Comparison of ENCODE assay signal across 22 cellular contexts in genomic region chr15:74775894-74776293, GRCh38. TPM values are rescaled to one million over a fixed set of nuclear protein-coding genes. Genes with fewer than 3 reads are reported as not detected.
DNase-seq lines count a peak whose midpoint lies in the region; ATAC-seq, FAIRE-seq and TF ChIP-seq lines count a peak whose summit lies in the region.
"Had no signal": no experiment of that assay in that cellular context is flagged by ENCODE, and none has a peak within 500 bp of the region (broad histone marks: within the 10 kb centered on the region; RNA-seq: fewer than 3 reads in every experiment).

No MANE protein-coding gene starts in this region.

- TF ChIP-seq EP300 in GM12878 (IDR thresholded peaks at IDR 0.05; ENCODE audit: borderline replicate concordance in 1 of 2, control insufficient read depth in 1 of 2, low read depth in 2 of 2, low read length in 2 of 2), result no peak

- RAD21 ChIA-PET in GM12878 (lab: Charles Lee; ENCODE audit: unreplicated experiment), result interaction anchor here (1.6 to 25.2 kb wide), 3 partner anchors 14 to 391 kb away, joined by 4 to 1186 read pairs (median 10); partner anchors contain the start of gene CSK

- H3K36me3 ChIP-seq in OCI-LY1 (ENCODE audit: insufficient read depth, low read length), result no peaks in the 10 kb centered on the region
- no peaks in the 10 kb centered on the region for H3K36me3 ChIP-seq in GM12878 (ENCODE audit: control insufficient read depth in 2 of 2, insufficient read depth in 2 of 2, low read length in 1 of 2)
- no peaks in the 10 kb centered on the region for H3K36me3 ChIP-seq in spleen
- H3K36me3 ChIP-seq: breast epithelium, MG63 had no signal

- H3K36me3 Mint-ChIP-seq in activated naive CD4-positive, alpha-beta T cell treated with anti-CD3 and anti-CD28 coated beads for 36 hours (ENCODE audit: low read depth), result peaks cover 9% of the 10 kb centered on the region
- H3K36me3 Mint-ChIP-seq: mesothelial cell of epicardium had no signal

- H4K20me1 ChIP-seq in OCI-LY1 (ENCODE audit: insufficient read depth, low read length) (no peaks in the 10 kb centered on the region), GM12878 (ENCODE audit: control insufficient read depth, insufficient read depth) (no peaks in the 10 kb centered on the region)

- intact Hi-C loops in activated naive CD4-positive, alpha-beta T cell treated with anti-CD3 and anti-CD28 coated beads for 36 hours (cut with micrococcal nuclease), result loop anchor here (2.0 kb wide), 2 partner anchors 163 to 393 kb away; partner anchors contain the start of gene COX5A
- intact Hi-C loops in GM12878 (cut with micrococcal nuclease; ENCODE audit: unreplicated experiment), result no loop called here
- intact Hi-C loops in spleen (cut with DNase I; ENCODE audit: low total_unique reads), result loop anchor here (10.0 kb wide), 1 partner anchor 429 kb away; the partner anchor contains the start of gene C15orf39

- CTCF ChIA-PET in activated naive CD4-positive, alpha-beta T cell treated with anti-CD3 and anti-CD28 coated beads for 36 hours (lab: Charles Lee), result interaction anchor here (1.3 to 26.8 kb wide), 2 partner anchors 13 to 16 kb away, joined by 3 to 1193 read pairs; partner anchors contain the start of gene CSK
- CTCF ChIA-PET in GM12878 (lab: Yijun Ruan, JAX), result interaction anchor here (1.0 to 19.1 kb wide), 4 partner anchors 14 to 141 kb away, joined by 3 to 1288 read pairs (median 8); partner anchors contain the start of genes CSK and ULK3

- no peaks in the 10 kb centered on the region for H3K27me3 Mint-ChIP-seq in activated naive CD4-positive, alpha-beta T cell treated with anti-CD3 and anti-CD28 coated beads for 36 hours (ENCODE audit: low read depth)

- H3F3A ChIP-seq in OCI-LY1 (ENCODE audit: insufficient read depth, low read length), result peaks cover 18% of the 10 kb centered on the region

- no peak for TF ChIP-seq POLR2A in GM12878 (IDR thresholded peaks at IDR 0.05; ENCODE audit: low read depth, low read length)
- no peak for TF ChIP-seq POLR2A in spleen (IDR thresholded peaks at IDR 0.05)

- H2AFZ ChIP-seq in OCI-LY1 (ENCODE audit: low read length) (no peak overlapping the region), GM12878 (ENCODE audit: control insufficient read depth, low read depth, low read length) (no peak overlapping the region)
- H2AFZ ChIP-seq: hepatocyte had no signal

- no peak for FAIRE-seq in GM12878 (lab: Jason Lieb, UNC)
- FAIRE-seq: H54 had no signal

- H3K27me3 ChIP-seq in OCI-LY1 (ENCODE audit: insufficient read depth, low read length) (no peaks in the 10 kb centered on the region), GM12878 (replicated peaks in 1 of 2; ENCODE audit: control insufficient read depth in 2 of 2, insufficient read depth in 2 of 2, low read length in 1 of 2) (no peaks in the 10 kb centered on the region), spleen (replicated peaks in 1 of 7) (no peaks in the 10 kb centered on the region)
- H3K27me3 ChIP-seq: breast epithelium, hepatocyte, MG63, testis had no signal

- in situ Hi-C loops in GM12878 (cut with MboI), result no loop called here

- DNase-seq in activated naive CD4-positive, alpha-beta T cell treated with anti-CD3 and anti-CD28 coated beads for 36 hours, result no peak
- DNase-seq in activated naive CD4-positive, alpha-beta T cell (lab: John Stamatoyannopoulos, UW), result no peak
- DNase-seq in GM12878 (ENCODE audit: low read depth, low spot score), result no peak
- DNase-seq in spleen, result no peak
- no peak for DNase-seq in hepatic stellate cell (ENCODE audit: low spot score)
- no peak for DNase-seq in hypothalamus (lab: John Stamatoyannopoulos, UW)
- DNase-seq: activated CD8-positive, alpha-beta memory T cell treated with anti-CD3 and anti-CD28 coated beads for 24 hours; GF-D8; MG63; NCI-H2107; NCI-H526; occipital lobe; testis had no signal

- no peak for TF ChIP-seq RAD21 in GM12878 (IDR thresholded peaks at IDR 0.05; ENCODE audit: insufficient read depth, low read depth, low read length)

- H3K4me1 ChIP-seq in OCI-LY1 (ENCODE audit: insufficient read depth, low read length, severe bottlenecking), result peaks cover 96% of the 10 kb centered on the region
- H3K4me1 ChIP-seq in GM12878 (ENCODE audit: control insufficient read depth, insufficient read depth, low read length), result peaks cover 82% of the 10 kb centered on the region
- H3K4me1 ChIP-seq in spleen, result peaks cover 75 to 100% (median 95%) of the 10 kb centered on the region in 6 donors

- no peaks in the 10 kb centered on the region for H3K9me3 ChIP-seq in OCI-LY1 (ENCODE audit: low read length)
- no peaks in the 10 kb centered on the region for H3K9me3 ChIP-seq in GM12878 (replicated peaks; ENCODE audit: control insufficient read depth, insufficient read depth, low read length)
- H3K9me3 ChIP-seq in spleen, result no peaks in the 10 kb centered on the region
- H3K9me3 ChIP-seq: breast epithelium, MG63, testis had no signal

- ATAC-seq in GM12878, result no peak
- no peak for ATAC-seq in HG03439 (IDR thresholded peaks at IDR 0.05; ENCODE audit: unreplicated experiment)
- ATAC-seq: sciatic nerve had no signal

- peak overlapping the region; percentile 96 for H3K27ac Mint-ChIP-seq in activated naive CD4-positive, alpha-beta T cell treated with anti-CD3 and anti-CD28 coated beads for 36 hours
- H3K27ac Mint-ChIP-seq: mesothelial cell of epicardium had no signal

- H3K4me2 ChIP-seq in OCI-LY1 (ENCODE audit: low read length) (peak overlapping the region; percentile 51; the same call in 1 of the 2 replicates), GM12878 (ENCODE audit: control insufficient read depth, insufficient read depth) (no peak overlapping the region)
- H3K4me2 ChIP-seq: hepatocyte had no signal

- POLR2A ChIA-PET in GM12878 (lab: Charles Lee), result interaction anchor here (1.2 to 17.5 kb wide), 3 partner anchors 13 to 81 kb away, joined by 5 to 602 read pairs (median 10); partner anchors contain the start of gene CSK

- no peaks in the 10 kb centered on the region for H3K79me2 ChIP-seq in OCI-LY1 (ENCODE audit: insufficient read depth, low read length)
- peaks cover 12% of the 10 kb centered on the region for H3K79me2 ChIP-seq in GM12878 (ENCODE audit: control insufficient read depth, insufficient read depth, low read length)
- H3K79me2 ChIP-seq: hepatocyte had no signal

- TF ChIP-seq CTCF in OCI-LY1 (IDR thresholded peaks at IDR 0.05; ENCODE audit: low read length) (no peak), GM12878 (IDR thresholded peaks at IDR 0.05 in 2 of 3, conservative IDR thresholded peaks at IDR 0.05 in 1 of 3; ENCODE audit: control insufficient read depth in 2 of 3, extremely low read depth in 1 of 3, insufficient read depth in 1 of 3, low read depth in 3 of 3, low read length in 3 of 3) (no peak), spleen (IDR thresholded peaks at IDR 0.05 in 8 of 11, conservative IDR thresholded peaks at IDR 0.05 in 3 of 11) (no peak)

- no TSS peak for BruUV-seq in GM12878 (replicated peaks; lab: Mats Ljungman, UMichigan)

- 85% methylated on average over 4 of the region's 4 CpGs for WGBS in GM12878 (ENCODE audit: insufficient coverage, insufficient replicate concordance, low lambda C conversion rate, missing lambda C conversion rate)
- 55 to 65% (median 60%) methylated on average over 4 of the region's 4 CpGs for WGBS in spleen, 5 donors

- H3K27ac ChIP-seq in OCI-LY1 (ENCODE audit: low read depth, low read length, poor library complexity, severe bottlenecking) (peak overlapping the region; percentile 100), GM12878 (ENCODE audit: control insufficient read depth, insufficient read depth) (no peak overlapping the region), spleen (peak overlapping the region; percentile 79 to 99 (median 96))
- H3K27ac ChIP-seq: hepatocyte, SK-N-MC had no signal

- no peak overlapping the region for H3K4me3 ChIP-seq in OCI-LY1 (ENCODE audit: low read depth, low read length, poor library complexity, severe bottlenecking)
- H3K4me3 ChIP-seq in GM12878, result no peak overlapping the region
- H3K4me3 ChIP-seq in spleen, result no peak overlapping the region
- H3K4me3 ChIP-seq: breast epithelium, hepatocyte, MG63, SK-N-MC, testis had no signal

- H3K9me3 Mint-ChIP-seq in activated naive CD4-positive, alpha-beta T cell treated with anti-CD3 and anti-CD28 coated beads for 36 hours, result no peaks in the 10 kb centered on the region
- H3K9me3 Mint-ChIP-seq: mesothelial cell of epicardium had no signal

- H3K9me2 ChIP-seq in OCI-LY1 (ENCODE audit: low read depth, low read length), result no peaks in the 10 kb centered on the region

- SMC1A ChIA-PET in GM12878 (lab: Charles Lee; ENCODE audit: uncharacterized antibody, unreplicated experiment), result interaction anchor here (1.3 to 17.6 kb wide), 3 partner anchors 18 to 141 kb away, joined by 4 to 811 read pairs (median 5); no protein-coding TSS in a partner anchor

- peak overlapping the region; percentile 5 for H3K4me3 Mint-ChIP-seq in activated naive CD4-positive, alpha-beta T cell treated with anti-CD3 and anti-CD28 coated beads for 36 hours
- H3K4me3 Mint-ChIP-seq: mesothelial cell of epicardium had no signal

- H3K9ac ChIP-seq in OCI-LY1 (ENCODE audit: low read length), result peak overlapping the region; percentile 57; the same call in 1 of the 2 replicates
- no peak overlapping the region for H3K9ac ChIP-seq in GM12878 (ENCODE audit: control insufficient read depth, insufficient read depth, low read length)

- H3K4me1 Mint-ChIP-seq in activated naive CD4-positive, alpha-beta T cell treated with anti-CD3 and anti-CD28 coated beads for 36 hours (ENCODE audit: low read depth), result peaks cover 82% of the 10 kb centered on the region

RNA-seq across cellular contexts. Expression of gene CSK, which starts 6.0 kb away (rescaled TPM):
- total RNA-seq in activated naive CD4-positive, alpha-beta T cell treated with anti-CD3 and anti-CD28 coated beads for 36 hours, result 100 to 1,000 TPM; 272 to 282 TPM
- 239 and 258 TPM in 2 replicates for total RNA-seq in GM12878 (2013; cell fraction: nucleolus; rRNA removed)
- total RNA-seq in GM12878 (2014; rRNA removed) (70.9 and 77.3 TPM in 2 replicates), GM12878 (2014; rRNA removed; fragmentation: Illumina TruSeq; extraction: Trizol) (68.1 and 70.9 TPM in 2 replicates), GM12878 (2021) (313 and 327 TPM in 2 replicates), spleen (100 to 1,000 TPM; 121 to 281 (median 197) TPM)
- 88.8 TPM for polyA plus RNA-seq in GM12878 (2011; ENCODE audit: low read depth)
- polyA plus RNA-seq in GM12878 (2011; rRNA removed) (54.2 and 107 TPM in 2 replicates), GM12878 (2014; fragmentation: Illumina TruSeq; extraction: Trizol) (39.6 and 132 TPM in 2 replicates), GM12878 (2014; fragmentation: Nextera tagmentation; extraction: Ambion mirVana) (10 to 100 TPM in 1 of 2 experiments, 1 to 10 TPM in 1; 3.4 to 11.5 TPM), GM12878 (2014; rRNA removed) (134 and 172 TPM in 2 replicates), GM12878 (2016; fragmentation: Nextera tagmentation; extraction: Ambion mirVana) (10 to 100 TPM; 53.4 to 74.3 TPM), spleen (100 to 1,000 TPM; 150 to 244 (median 187) TPM)
- 137 and 141 TPM in 2 replicates for polyA plus RNA-seq in GM12878 (2011; cell fraction: cytosol; rRNA removed)
- polyA plus RNA-seq in GM12878 (2011; cell fraction: nucleus; rRNA removed), result 436 and 515 TPM in 2 replicates
- 170 and 175 TPM in 2 replicates for polyA plus RNA-seq in GM12878 (2012)
- polyA minus RNA-seq in GM12878 (2011; rRNA and poly(A)+ RNA removed), result 134 and 177 TPM in 2 replicates
- 98.8 and 103 TPM in 2 replicates for polyA minus RNA-seq in GM12878 (2011; cell fraction: cytosol; rRNA and poly(A)+ RNA removed)
- polyA minus RNA-seq in GM12878 (2011; cell fraction: nucleus; rRNA and poly(A)+ RNA removed), result 80.9 and 166 TPM in 2 replicates

RNA-seq across cellular contexts. Expression of gene CYP1A2, which starts 27.2 kb away (rescaled TPM):
- not detected for total RNA-seq in activated naive CD4-positive, alpha-beta T cell treated with anti-CD3 and anti-CD28 coated beads for 36 hours
- total RNA-seq in GM12878 (2013; cell fraction: nucleolus; rRNA removed), result not detected in 2 replicates
- total RNA-seq in GM12878 (2014; rRNA removed), result not detected in 2 replicates
- not detected in 2 replicates for total RNA-seq in GM12878 (2014; rRNA removed; fragmentation: Illumina TruSeq; extraction: Trizol)
- total RNA-seq in GM12878 (2021), result not detected in 2 replicates
- polyA plus RNA-seq in GM12878 (2011; ENCODE audit: low read depth), result not detected
- polyA plus RNA-seq in GM12878 (2011; rRNA removed), result 0.03 TPM in 1 of 2 replicates, not detected in the other
- not detected in 2 replicates for polyA plus RNA-seq in GM12878 (2011; cell fraction: cytosol; rRNA removed)
- not detected in 2 replicates for polyA plus RNA-seq in GM12878 (2011; cell fraction: nucleus; rRNA removed)
- not detected in 2 replicates for polyA plus RNA-seq in GM12878 (2012)
- polyA plus RNA-seq in GM12878 (2014; fragmentation: Illumina TruSeq; extraction: Trizol), result not detected in 2 replicates
- not detected for polyA plus RNA-seq in GM12878 (2014; fragmentation: Nextera tagmentation; extraction: Ambion mirVana)
- not detected in 2 replicates for polyA plus RNA-seq in GM12878 (2014; rRNA removed)
- under 1 TPM; 0.05 to 0.09 TPM for polyA plus RNA-seq in GM12878 (2016; fragmentation: Nextera tagmentation; extraction: Ambion mirVana)
- not detected in 2 replicates for polyA minus RNA-seq in GM12878 (2011; rRNA and poly(A)+ RNA removed)
- polyA minus RNA-seq in GM12878 (2011; cell fraction: cytosol; rRNA and poly(A)+ RNA removed), result not detected in 2 replicates
- polyA minus RNA-seq in GM12878 (2011; cell fraction: nucleus; rRNA and poly(A)+ RNA removed), result not detected in 2 replicates
- total RNA-seq in spleen, result not detected
- not detected for polyA plus RNA-seq in spleen
- total RNA-seq: breast epithelium, fibroblast of lung, hepatocyte, mesothelial cell of epicardium, occipital lobe, sciatic nerve had no signal
- polyA plus RNA-seq: fibroblast of lung had no signal

RNA-seq across cellular contexts. Expression of gene LMAN1L, which starts 36.7 kb away (rescaled TPM):
- total RNA-seq in activated naive CD4-positive, alpha-beta T cell treated with anti-CD3 and anti-CD28 coated beads for 36 hours, result not detected
- total RNA-seq in GM12878 (2013; cell fraction: nucleolus; rRNA removed), result 0.47 and 0.61 TPM in 2 replicates
- total RNA-seq in GM12878 (2014; rRNA removed), result not detected in 2 replicates
- not detected in 2 replicates for total RNA-seq in GM12878 (2014; rRNA removed; fragmentation: Illumina TruSeq; extraction: Trizol)
- not detected in 2 replicates for total RNA-seq in GM12878 (2021)
- not detected for polyA plus RNA-seq in GM12878 (2011; ENCODE audit: low read depth)
- polyA plus RNA-seq in GM12878 (2011; rRNA removed), result not detected in 2 replicates
- not detected in 2 replicates for polyA plus RNA-seq in GM12878 (2011; cell fraction: cytosol; rRNA removed)
- polyA plus RNA-seq in GM12878 (2011; cell fraction: nucleus; rRNA removed), result 0.16 and 0.76 TPM in 2 replicates
- 0.20 and 0.32 TPM in 2 replicates for polyA plus RNA-seq in GM12878 (2012)
- not detected in 2 replicates for polyA plus RNA-seq in GM12878 (2014; fragmentation: Illumina TruSeq; extraction: Trizol)
- polyA plus RNA-seq in GM12878 (2014; fragmentation: Nextera tagmentation; extraction: Ambion mirVana), result not detected
- polyA plus RNA-seq in GM12878 (2014; rRNA removed), result not detected in 2 replicates
- polyA plus RNA-seq in GM12878 (2016; fragmentation: Nextera tagmentation; extraction: Ambion mirVana), result not detected
- 0.29 TPM in 1 of 2 replicates, not detected in the other for polyA minus RNA-seq in GM12878 (2011; rRNA and poly(A)+ RNA removed)
- polyA minus RNA-seq in GM12878 (2011; cell fraction: cytosol; rRNA and poly(A)+ RNA removed), result not detected in 2 replicates
- not detected in 2 replicates for polyA minus RNA-seq in GM12878 (2011; cell fraction: nucleus; rRNA and poly(A)+ RNA removed)
- total RNA-seq in spleen, result 100 to 1,000 TPM in 4 of 7 donors, 10 to 100 TPM in 3; 55.3 to 164 (median 106) TPM
- polyA plus RNA-seq in spleen, result 10 to 100 TPM in 2 of 3 donors, 1 to 10 TPM in 1; 2.4 to 36.8 (median 25.6) TPM
- total RNA-seq: fibroblast of lung, hepatocyte, occipital lobe, sciatic nerve had no signal
- polyA plus RNA-seq: fibroblast of lung, hepatocyte had no signal

RNA-seq across cellular contexts. Expression of gene CPLX3, which starts 50.5 kb away (rescaled TPM):
- not detected for total RNA-seq in activated naive CD4-positive, alpha-beta T cell treated with anti-CD3 and anti-CD28 coated beads for 36 hours
- total RNA-seq in GM12878 (2013; cell fraction: nucleolus; rRNA removed), result not detected in 2 replicates
- total RNA-seq in GM12878 (2014; rRNA removed) (0.11 TPM in 1 of 2 replicates, not detected in the other), GM12878 (2014; rRNA removed; fragmentation: Illumina TruSeq; extraction: Trizol) (not detected in 2 replicates), GM12878 (2021) (not detected in 2 replicates), spleen (10 to 100 TPM; 17.7 to 73.7 (median 37.0) TPM)
- not detected for polyA plus RNA-seq in GM12878 (2011; ENCODE audit: low read depth)
- polyA plus RNA-seq in GM12878 (2011; rRNA removed) (not detected in 2 replicates), GM12878 (2014; fragmentation: Illumina TruSeq; extraction: Trizol) (not detected in 2 replicates), GM12878 (2014; fragmentation: Nextera tagmentation; extraction: Ambion mirVana) (under 1 TPM in 1 of 2 experiments, not detected in 1; 0.02 TPM), GM12878 (2014; rRNA removed) (0.04 TPM in 1 of 2 replicates, not detected in the other), GM12878 (2016; fragmentation: Nextera tagmentation; extraction: Ambion mirVana) (not detected), spleen (100 to 1,000 TPM in 2 of 3 donors, 10 to 100 TPM in 1; 28.9 to 207 (median 127) TPM)
- not detected in 2 replicates for polyA plus RNA-seq in GM12878 (2011; cell fraction: cytosol; rRNA removed)
- polyA plus RNA-seq in GM12878 (2011; cell fraction: nucleus; rRNA removed), result 0.16 and 0.24 TPM in 2 replicates
- polyA plus RNA-seq in GM12878 (2012), result not detected in 2 replicates
- polyA minus RNA-seq in GM12878 (2011; rRNA and poly(A)+ RNA removed), result not detected in 2 replicates
- not detected in 2 replicates for polyA minus RNA-seq in GM12878 (2011; cell fraction: cytosol; rRNA and poly(A)+ RNA removed)
- not detected in 2 replicates for polyA minus RNA-seq in GM12878 (2011; cell fraction: nucleus; rRNA and poly(A)+ RNA removed)
- total RNA-seq: fibroblast of lung, hepatocyte, mesothelial cell of epicardium, sciatic nerve had no signal
- polyA plus RNA-seq: fibroblast of lung, hepatocyte had no signal

RNA-seq across cellular contexts. Expression of gene CYP1A1, which starts 50.6 kb away (rescaled TPM):
- total RNA-seq in activated naive CD4-positive, alpha-beta T cell treated with anti-CD3 and anti-CD28 coated beads for 36 hours, result under 1 TPM; 0.12 to 0.37 TPM
- total RNA-seq in GM12878 (2013; cell fraction: nucleolus; rRNA removed), result 0.37 and 0.65 TPM in 2 replicates
- 0.28 TPM in 1 of 2 replicates, not detected in the other for total RNA-seq in GM12878 (2014; rRNA removed)
- 0.09 TPM in 1 of 2 replicates, not detected in the other for total RNA-seq in GM12878 (2014; rRNA removed; fragmentation: Illumina TruSeq; extraction: Trizol)
- total RNA-seq in GM12878 (2021), result not detected in 2 replicates
- 0.31 TPM for polyA plus RNA-seq in GM12878 (2011; ENCODE audit: low read depth)
- 0.05 and 0.29 TPM in 2 replicates for polyA plus RNA-seq in GM12878 (2011; rRNA removed)
- 0.12 and 0.25 TPM in 2 replicates for polyA plus RNA-seq in GM12878 (2011; cell fraction: cytosol; rRNA removed)
- 0.19 and 0.30 TPM in 2 replicates for polyA plus RNA-seq in GM12878 (2011; cell fraction: nucleus; rRNA removed)
- 0.41 and 0.60 TPM in 2 replicates for polyA plus RNA-seq in GM12878 (2012)
- 0.04 TPM in 1 of 2 replicates, not detected in the other for polyA plus RNA-seq in GM12878 (2014; fragmentation: Illumina TruSeq; extraction: Trizol)
- not detected for polyA plus RNA-seq in GM12878 (2014; fragmentation: Nextera tagmentation; extraction: Ambion mirVana)
- 0.04 and 0.22 TPM in 2 replicates for polyA plus RNA-seq in GM12878 (2014; rRNA removed)
- under 1 TPM in 1 of 2 experiments, not detected in 1; 0.71 TPM for polyA plus RNA-seq in GM12878 (2016; fragmentation: Nextera tagmentation; extraction: Ambion mirVana)
- 0.41 TPM in 1 of 2 replicates, not detected in the other for polyA minus RNA-seq in GM12878 (2011; rRNA and poly(A)+ RNA removed)
- not detected in 2 replicates for polyA minus RNA-seq in GM12878 (2011; cell fraction: cytosol; rRNA and poly(A)+ RNA removed)
- polyA minus RNA-seq in GM12878 (2011; cell fraction: nucleus; rRNA and poly(A)+ RNA removed), result 0.36 TPM in 1 of 2 replicates, not detected in the other
- 1 to 10 TPM in 1 of 7 donors, not detected in 6; 1.1 TPM for total RNA-seq in spleen
- under 1 TPM; 0.03 to 0.06 (median 0.04) TPM for polyA plus RNA-seq in spleen
- polyA plus RNA-seq: fibroblast of lung had no signal

Comparison
In these comparisons a context has a peak if more than half of its experiments do, and no peak if none do; other contexts are left out.
1. RNA of gene LMAN1L, which starts 36.7 kb away (total RNA-seq): 55.3 to 164 TPM in spleen; not detected in activated naive CD4-positive, alpha-beta T cell treated with anti-CD3 and anti-CD28 coated beads for 36 hours and 0.47 to 0.61 TPM in GM12878; every median in the first group is over 10 times any median in the second.